ENCODE assay signal across 12 cellular contexts in genomic region chr9:79575560-79575959, GRCh38. TPM values are rescaled to one million over a fixed set of nuclear protein-coding genes. Genes with fewer than 3 reads are reported as not detected.
DNase-seq lines count a peak whose midpoint lies in the region; ATAC-seq, FAIRE-seq and TF ChIP-seq lines count a peak whose summit lies in the region.
"Had no signal": no experiment of that assay in that cellular context is flagged by ENCODE, and none has a peak within 500 bp of the region (broad histone marks: within the 10 kb centered on the region; RNA-seq: fewer than 3 reads in every experiment).

No MANE protein-coding gene starts in this region.

- peaks cover 68% of the 10 kb centered on the region for H3K4me1 Mint-ChIP-seq in CD4-positive, alpha-beta T cell (ENCODE audit: low read depth)

- H3K79me2 ChIP-seq in endothelial cell of umbilical vein (ENCODE audit: control insufficient read depth, insufficient read depth, low read length): peaks cover 12% of the 10 kb centered on the region
- H3K79me2 ChIP-seq in parathyroid adenoma: peaks cover 3% of the 10 kb centered on the region

- 68% methylated on average over 3 of the region's 3 CpGs for WGBS in HUES64

- H3K4me1 ChIP-seq in HUES64 (ENCODE audit: insufficient read depth, low read length): peaks cover 19% of the 10 kb centered on the region
- H3K4me1 ChIP-seq in endothelial cell of umbilical vein (ENCODE audit: control insufficient read depth, extremely low read depth, insufficient read depth, low read length): peaks cover 21% of the 10 kb centered on the region
- H3K4me1 ChIP-seq in parathyroid adenoma: peaks cover 9% of the 10 kb centered on the region
- no peaks in the 10 kb centered on the region for H3K4me1 ChIP-seq in colonic mucosa
- H3K4me1 ChIP-seq: right lobe of liver had no signal

- peak overlapping the region; percentile 54 for H3K4me3 Mint-ChIP-seq in CD4-positive, alpha-beta T cell
- H3K4me3 Mint-ChIP-seq: activated CD4-positive, alpha-beta T cell treated with anti-CD3 and anti-CD28 coated beads for 36 hours had no signal

- H2AFZ ChIP-seq in endothelial cell of umbilical vein (ENCODE audit: low read depth, low read length): no peak overlapping the region
- no peak overlapping the region for H2AFZ ChIP-seq in parathyroid adenoma

- H3K4me2 ChIP-seq in endothelial cell of umbilical vein (ENCODE audit: insufficient read depth, low read length): no peak overlapping the region
- H3K4me2 ChIP-seq in parathyroid adenoma (ENCODE audit: low read length): no peak overlapping the region

- H3K9me3 Mint-ChIP-seq in CD4-positive, alpha-beta T cell: no peaks in the 10 kb centered on the region

- H3K27me3 ChIP-seq in CD4-positive, alpha-beta T cell (ENCODE audit: control insufficient read depth, insufficient read depth, low read length): no peaks in the 10 kb centered on the region
- H3K27me3 ChIP-seq in HUES64 (ENCODE audit: insufficient read depth, low read length) (no peaks in the 10 kb centered on the region), endothelial cell of umbilical vein (ENCODE audit: control insufficient read depth in 2 of 2, insufficient read depth in 2 of 2, low read length in 2 of 2) (no peaks in the 10 kb centered on the region), parathyroid adenoma (ENCODE audit: control insufficient read depth, insufficient read depth, low read length) (no peaks in the 10 kb centered on the region), colonic mucosa (peaks cover 3% of the 10 kb centered on the region)
- H3K27me3 ChIP-seq: esophagus squamous epithelium, right lobe of liver had no signal

- no peak for ATAC-seq in CD4-positive, alpha-beta T cell (ENCODE audit: poor library complexity)
- ATAC-seq: activated CD4-positive, alpha-beta T cell treated with anti-CD3 and anti-CD28 coated beads for 36 hours; right lobe of liver had no signal

- peaks cover 29% of the 10 kb centered on the region for H3K36me3 Mint-ChIP-seq in CD4-positive, alpha-beta T cell (ENCODE audit: low read depth)

- H3K4me3 ChIP-seq in HUES64 (ENCODE audit: low read length): peak overlapping the region; percentile 69
- H3K4me3 ChIP-seq in endothelial cell of umbilical vein (replicated peaks in 1 of 3; ENCODE audit: insufficient read depth in 1 of 3, low read depth in 1 of 3, low read length in 3 of 3): no peak overlapping the region
- H3K4me3 ChIP-seq in parathyroid adenoma (ENCODE audit: low read depth, low read length): no peak overlapping the region
- no peak overlapping the region for H3K4me3 ChIP-seq in colonic mucosa
- H3K4me3 ChIP-seq: right lobe of liver had no signal

- CTCF ChIA-PET in CD4-positive, alpha-beta T cell (lab: Charles Lee): no interaction called here
- CTCF ChIA-PET in endothelial cell of umbilical vein (lab: Charles Lee): no interaction called here

- H3K27ac ChIP-seq in CD4-positive, alpha-beta T cell (ENCODE audit: low read depth, low read length): no peak overlapping the region
- H3K27ac ChIP-seq in HUES64 (ENCODE audit: low read depth, low read length): no peak overlapping the region
- H3K27ac ChIP-seq in endothelial cell of umbilical vein (ENCODE audit: insufficient read depth, low read depth, low read length): no peak overlapping the region
- peak overlapping the region; percentile 15 for H3K27ac ChIP-seq in parathyroid adenoma
- no peak overlapping the region for H3K27ac ChIP-seq in colonic mucosa
- H3K27ac ChIP-seq: right lobe of liver had no signal

- FAIRE-seq in endothelial cell of umbilical vein (lab: Jason Lieb, UNC): peak; percentile 48

- H3K9me1 ChIP-seq in endothelial cell of umbilical vein (replicated peaks; ENCODE audit: control insufficient read depth, extremely low read depth, insufficient read depth, low read length): no peaks in the 10 kb centered on the region

- peaks cover 59% of the 10 kb centered on the region for H3K36me3 ChIP-seq in HUES64 (ENCODE audit: insufficient read depth, low read length)
- peaks cover 0 to 3% of the 10 kb centered on the region in 2 experiments for H3K36me3 ChIP-seq in endothelial cell of umbilical vein (ENCODE audit: control insufficient read depth in 2 of 2, extremely low read depth in 1 of 2, insufficient read depth in 2 of 2, low read length in 2 of 2)
- H3K36me3 ChIP-seq in parathyroid adenoma (ENCODE audit: control insufficient read depth, insufficient read depth, low read length): no peaks in the 10 kb centered on the region
- H3K36me3 ChIP-seq in colonic mucosa: no peaks in the 10 kb centered on the region
- H3K36me3 ChIP-seq: right lobe of liver had no signal

- H3K27ac Mint-ChIP-seq in CD4-positive, alpha-beta T cell: peak overlapping the region; percentile 16
- H3K27ac Mint-ChIP-seq: activated CD4-positive, alpha-beta T cell treated with anti-CD3 and anti-CD28 coated beads for 36 hours had no signal

- dilution Hi-C loops in endothelial cell of umbilical vein (cut with MboI; ENCODE audit: extremely low pct_ligation_motif_present, low sequenced_read_pairs): no loop called here

- DNase-seq in CD4-positive, alpha-beta T cell: no peak
- DNase-seq in endothelial cell of umbilical vein (ENCODE audit: low read depth, low spot score) (no peak), NCI-H187 treated with DMSO at 0.1 percent for 48 hours (lab: John Stamatoyannopoulos, UW) (no peak), NCI-H2171 treated with DMSO at 0.1 percent for 48 hours (lab: John Stamatoyannopoulos, UW) (no peak), colonic mucosa (no peak), D341Med (ENCODE audit: low spot score) (no peak)
- DNase-seq: activated CD4-positive, alpha-beta T cell treated with anti-CD3 and anti-CD28 coated beads for 36 hours; cerebellar nuclear complex; esophagus squamous epithelium; right lobe of liver had no signal

- POLR2A ChIA-PET in CD4-positive, alpha-beta T cell (lab: Charles Lee): no interaction called here
- POLR2A ChIA-PET in endothelial cell of umbilical vein (lab: Charles Lee): no interaction called here

- intact Hi-C loops in CD4-positive, alpha-beta T cell (cut with DNase I, micrococcal nuclease): loop anchor here in 1 of 2 experiments (10.0 kb wide), 1 partner anchor 171 kb away; no protein-coding TSS in a partner anchor
- intact Hi-C loops in endothelial cell of umbilical vein (cut with micrococcal nuclease) (loop anchor here (10.0 kb wide), 1 partner anchor 149 kb away; no protein-coding TSS in a partner anchor), colonic mucosa (cut with DNase I) (no loop called here)

- no peak for TF ChIP-seq POLR2A in endothelial cell of umbilical vein (IDR thresholded peaks at IDR 0.05; ENCODE audit: low read depth, low read length)

- TF ChIP-seq CTCF in CD4-positive, alpha-beta T cell (IDR thresholded peaks at IDR 0.05): no peak
- TF ChIP-seq CTCF in endothelial cell of umbilical vein (IDR thresholded peaks at IDR 0.05; ENCODE audit: extremely low read depth in 1 of 2, insufficient read depth in 1 of 2, low read depth in 1 of 2, low read length in 2 of 2) (no peak), parathyroid adenoma (IDR thresholded peaks at IDR 0.05) (no peak), colonic mucosa (IDR thresholded peaks at IDR 0.05) (no peak)

- H3K9ac ChIP-seq in HUES64 (ENCODE audit: low read depth, low read length): no peak overlapping the region
- no peak overlapping the region for H3K9ac ChIP-seq in endothelial cell of umbilical vein (replicated peaks; ENCODE audit: extremely low read depth, insufficient read depth, low read length)
- no peak overlapping the region for H3K9ac ChIP-seq in parathyroid adenoma
- H3K9ac ChIP-seq in colonic mucosa (ENCODE audit: low read depth in 2 of 2, low read length in 2 of 2): no peak overlapping the region

- BruUV-seq in endothelial cell of umbilical vein (replicated peaks; lab: Mats Ljungman, UMichigan): no TSS peak

- no peaks in the 10 kb centered on the region for H4K20me1 ChIP-seq in endothelial cell of umbilical vein (replicated peaks; ENCODE audit: control insufficient read depth, extremely low read depth, insufficient read depth, low read length)

- no peaks in the 10 kb centered on the region for H3K9me3 ChIP-seq in CD4-positive, alpha-beta T cell (ENCODE audit: control insufficient read depth, low read length)
- H3K9me3 ChIP-seq in HUES64 (ENCODE audit: insufficient read depth, low read depth, low read length) (no peaks in the 10 kb centered on the region), endothelial cell of umbilical vein (replicated peaks; ENCODE audit: control insufficient read depth, insufficient read depth, low read length) (no peaks in the 10 kb centered on the region), parathyroid adenoma (ENCODE audit: control insufficient read depth, low read length) (no peaks in the 10 kb centered on the region), colonic mucosa (no peaks in the 10 kb centered on the region)
- H3K9me3 ChIP-seq: esophagus squamous epithelium, right lobe of liver had no signal

- no peaks in the 10 kb centered on the region for H3K27me3 Mint-ChIP-seq in CD4-positive, alpha-beta T cell
- H3K27me3 Mint-ChIP-seq: activated CD4-positive, alpha-beta T cell treated with anti-CD3 and anti-CD28 coated beads for 36 hours had no signal

TF ChIP-seq in endothelial cell of umbilical vein, 7 proteins besides CTCF, POLR2A, EP300 and RAD21 (continues in another document):
- TF ChIP-seq POLR2AphosphoS5 (IDR thresholded peaks at IDR 0.05; ENCODE audit: insufficient read depth, low read depth, low read length) (no peak), MAX (IDR thresholded peaks at IDR 0.05; ENCODE audit: insufficient read depth, insufficient read length) (no peak), FOS (IDR thresholded peaks at IDR 0.05; ENCODE audit: borderline replicate concordance, insufficient read depth, low read length) (no peak), MYC (IDR thresholded peaks at IDR 0.05; ENCODE audit: low read depth, low read length) (no peak), GATA2 (IDR thresholded peaks at IDR 0.05; ENCODE audit: insufficient read depth, insufficient read length, low read depth, low read length) (no peak), EZH2 (IDR thresholded peaks at IDR 0.05; ENCODE audit: borderline replicate concordance, low read depth, low read length, severe bottlenecking) (no peak)

RNA-seq across cellular contexts. Expression of gene TLE4, which starts 3.8 kb away (rescaled TPM):
- 100 to 1,000 TPM; 125 to 136 TPM for total RNA-seq in CD4-positive, alpha-beta T cell
- 29.7 TPM for polyA plus RNA-seq in HUES64 (2013, experiment 1 of 2)
- polyA plus RNA-seq in HUES64 (2013, experiment 2 of 2): 51.9 TPM
- total RNA-seq in endothelial cell of umbilical vein: 31.4 and 34.5 TPM in 2 replicates
- 24.0 and 32.3 TPM in 2 replicates for polyA plus RNA-seq in endothelial cell of umbilical vein
- 24.0 and 26.5 TPM in 2 replicates for polyA plus RNA-seq in endothelial cell of umbilical vein (2011; cell fraction: cytosol; rRNA removed)
- polyA plus RNA-seq in endothelial cell of umbilical vein (2011; cell fraction: nucleus; rRNA removed): 65.0 and 75.1 TPM in 2 replicates
- polyA plus RNA-seq in endothelial cell of umbilical vein (2012): 19.9 and 22.5 TPM in 2 replicates
- polyA minus RNA-seq in endothelial cell of umbilical vein: 54.7 and 58.6 TPM in 2 replicates
- 1.2 TPM for polyA minus RNA-seq in endothelial cell of umbilical vein (2011; cell fraction: cytosol; rRNA and poly(A)+ RNA removed)
- polyA minus RNA-seq in endothelial cell of umbilical vein (2011; cell fraction: nucleus; rRNA and poly(A)+ RNA removed): 153 and 167 TPM in 2 replicates
- total RNA-seq in colonic mucosa: 10 to 100 TPM in 1 of 2 donors, 1 to 10 TPM in 1; 8.0 to 17.6 TPM
